In the genomic region with DNA sequence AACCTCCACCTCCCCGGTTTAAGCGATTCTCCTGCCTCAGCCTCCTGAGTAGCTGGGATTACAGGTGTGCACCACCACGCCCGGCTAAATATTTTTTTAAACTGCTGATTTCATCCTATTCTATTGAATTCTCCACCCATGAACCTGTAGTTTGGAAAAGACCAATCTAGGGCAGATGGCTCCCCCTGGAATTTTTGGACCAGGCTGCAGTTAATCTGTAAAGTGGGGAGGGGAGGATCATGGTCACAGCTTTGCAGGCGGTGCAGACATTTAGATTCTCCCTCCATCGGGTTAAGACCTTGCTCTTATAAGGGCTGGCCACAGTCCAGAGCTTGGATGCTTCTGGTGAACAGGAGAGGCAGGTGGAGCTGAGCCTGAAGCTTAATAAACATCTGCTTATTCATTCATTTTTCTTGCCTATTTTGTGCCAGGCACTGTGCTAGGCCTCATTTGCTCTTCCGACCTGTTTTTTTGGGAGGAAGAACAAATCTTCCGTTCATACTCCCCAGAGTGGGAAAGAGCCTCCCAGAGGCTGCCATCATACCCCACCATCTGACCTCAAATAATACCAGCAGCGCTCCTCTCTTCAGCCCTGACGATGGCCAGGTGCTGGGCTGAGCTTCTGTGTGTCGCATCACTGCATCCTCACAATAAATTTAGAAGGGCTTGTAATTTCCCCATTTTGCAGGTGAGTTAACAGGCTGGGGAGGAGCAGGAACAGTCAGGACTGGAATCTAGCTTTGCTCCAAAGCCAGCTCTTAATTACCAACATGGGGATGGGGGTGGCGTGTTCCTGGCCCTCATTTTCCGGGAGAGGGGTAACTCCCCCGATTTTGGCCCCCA, we compare ENCODE assay signal across 8 cellular contexts. TPM values are rescaled to one million over a fixed set of nuclear protein-coding genes. Genes with fewer than 3 reads are reported as not detected.
DNase-seq lines count a peak whose midpoint lies in the region; ATAC-seq lines count a peak whose summit lies in the region.

No MANE protein-coding gene starts in this region.

- H3K36me3 ChIP-seq in endocrine pancreas (ENCODE audit: control insufficient read depth, insufficient read depth, low read length) (no peaks in the 10 kb centered on the region), trophoblast cell (ENCODE audit: control insufficient read depth in 1 of 2, insufficient read depth in 2 of 2, low read length in 2 of 2) (peaks cover 26% of the 10 kb centered on the region in 2 experiments)

- H3K14ac ChIP-seq in trophoblast cell (ENCODE audit: low read length) = peak overlapping the region; percentile 23

- no peak overlapping the region for H3K27ac ChIP-seq in trophoblast cell (ENCODE audit: low read depth, low read length)

- peaks cover 20% of the 10 kb centered on the region for H3K79me1 ChIP-seq in trophoblast cell (ENCODE audit: low read length)

- H3K4me1 ChIP-seq in endocrine pancreas (ENCODE audit: control insufficient read depth, insufficient read depth, low read length) (no peaks in the 10 kb centered on the region), trophoblast cell (ENCODE audit: control insufficient read depth in 1 of 2, insufficient read depth in 2 of 2, low read length in 2 of 2) (peaks cover 11 to 24% of the 10 kb centered on the region in 2 experiments)

- no peak overlapping the region for H2AFZ ChIP-seq in trophoblast cell (ENCODE audit: insufficient read depth, low read length, poor library complexity)

- H3K4ac ChIP-seq in trophoblast cell (ENCODE audit: low read depth, low read length) = no peak overlapping the region

- peak overlapping the region; percentile 16 for H3K18ac ChIP-seq in trophoblast cell (ENCODE audit: low read length)

- H4K12ac ChIP-seq in trophoblast cell (ENCODE audit: low read depth, low read length) = peak overlapping the region; percentile 54

- DNase-seq in ELR (ENCODE audit: low read depth) (peak; percentile 19), NCI-H82 treated with DMSO at 0.1 percent for 48 hours (lab: John Stamatoyannopoulos, UW; ENCODE audit: unreplicated experiment) (peak; percentile 51), trophoblast cell (peak in 1 of 2 donors; percentile 38), Kasumi-1 (lab: John Stamatoyannopoulos, UW) (no peak)

- no peak overlapping the region for H2BK120ac ChIP-seq in trophoblast cell (ENCODE audit: insufficient read depth, low read length, poor library complexity)

- H2BK12ac ChIP-seq in trophoblast cell (ENCODE audit: low read length) = no peak overlapping the region

- peak overlapping the region; percentile 93 for H4K91ac ChIP-seq in trophoblast cell (ENCODE audit: low read depth, low read length)

- ATAC-seq in HG02571 (IDR thresholded peaks at IDR 0.05; ENCODE audit: unreplicated experiment) (no peak), GM21515 (IDR thresholded peaks at IDR 0.05; ENCODE audit: unreplicated experiment) (no peak), HG02870 (IDR thresholded peaks at IDR 0.05; ENCODE audit: unreplicated experiment) (no peak)

- H3K79me2 ChIP-seq in trophoblast cell (ENCODE audit: control insufficient read depth, insufficient read depth, low read length, poor library complexity) = peaks cover 19% of the 10 kb centered on the region

- H2AK5ac ChIP-seq in trophoblast cell (ENCODE audit: low read length) = no peak overlapping the region

- WGBS in trophoblast cell (ENCODE audit: extremely low coverage, insufficient coverage, insufficient read length) = no CpG with 5 or more reads among the region's 14 CpGs

- H3K9ac ChIP-seq in endocrine pancreas (ENCODE audit: control insufficient read depth, insufficient read depth, low read length) = peak overlapping the region; percentile 89
- peak overlapping the region; percentile 51 for H3K9ac ChIP-seq in trophoblast cell (ENCODE audit: low read length)

- no peak overlapping the region for H3K23ac ChIP-seq in trophoblast cell (ENCODE audit: low read length)

- H3K9me3 ChIP-seq in endocrine pancreas (ENCODE audit: control insufficient read depth, low read length) = no peaks in the 10 kb centered on the region
- H3K9me3 ChIP-seq in trophoblast cell (ENCODE audit: insufficient read depth, low read depth, low read length) = no peaks in the 10 kb centered on the region

- no peaks in the 10 kb centered on the region for H3K27me3 ChIP-seq in endocrine pancreas (ENCODE audit: control insufficient read depth, insufficient read depth, low read length)
- no peaks in the 10 kb centered on the region for H3K27me3 ChIP-seq in trophoblast cell (ENCODE audit: insufficient read depth, low read length)

- H2BK5ac ChIP-seq in trophoblast cell (ENCODE audit: low read depth, low read length, poor library complexity) = peak overlapping the region; percentile 13

- peak overlapping the region; percentile 92 for H3K4me2 ChIP-seq in trophoblast cell (ENCODE audit: low read length)

- H3K4me3 ChIP-seq in endocrine pancreas (ENCODE audit: control insufficient read depth, insufficient read depth, low read length) = peak overlapping the region; percentile 53
- H3K4me3 ChIP-seq in trophoblast cell (ENCODE audit: low read depth, low read length) = peak overlapping the region; percentile 93

- peak overlapping the region; percentile 85 for H4K8ac ChIP-seq in trophoblast cell (ENCODE audit: low read depth, low read length)

RNA-seq across cellular contexts. Expression of a gene that starts 0.9 kb away (rescaled TPM):
- polyA plus RNA-seq in trophoblast cell (2013) = 14.4 and 14.6 TPM in 2 replicates

RNA-seq across cellular contexts. Expression of a gene that starts 3.7 kb away (rescaled TPM):
- 27.4 and 27.9 TPM in 2 replicates for polyA plus RNA-seq in trophoblast cell (2013)

RNA-seq across cellular contexts. Expression of a gene that starts 6.3 kb away (rescaled TPM):
- polyA plus RNA-seq in trophoblast cell (2013) = 24.2 and 24.6 TPM in 2 replicates

RNA-seq across cellular contexts. Expression of a gene that starts 7.7 kb away (rescaled TPM):
- 128 and 132 TPM in 2 replicates for polyA plus RNA-seq in trophoblast cell (2013)

RNA-seq across cellular contexts. Expression of a gene that starts 22.7 kb away (rescaled TPM):
- 3.4 and 3.8 TPM in 2 replicates for polyA plus RNA-seq in trophoblast cell (2013)

Comparison
In these comparisons a context has a peak if more than half of its experiments do, and no peak if none do; other contexts are left out.
1. DNase-seq: peak in ELR (single experiment) and NCI-H82 treated with DMSO at 0.1 percent for 48 hours (single experiment); none in Kasumi-1 (0 of 2).